In genomic region chr17:19652595-19652994, GRCh38 we compare ENCODE assay signal across 1 cellular context.
TF ChIP-seq lines count a peak whose summit lies in the region.

No MANE protein-coding gene starts in this region.

TF ChIP-seq in HepG2, 621 proteins besides CTCF, POLR2A, EP300 and RAD21 (continued from another document):
- TF ChIP-seq, protein P1, sequence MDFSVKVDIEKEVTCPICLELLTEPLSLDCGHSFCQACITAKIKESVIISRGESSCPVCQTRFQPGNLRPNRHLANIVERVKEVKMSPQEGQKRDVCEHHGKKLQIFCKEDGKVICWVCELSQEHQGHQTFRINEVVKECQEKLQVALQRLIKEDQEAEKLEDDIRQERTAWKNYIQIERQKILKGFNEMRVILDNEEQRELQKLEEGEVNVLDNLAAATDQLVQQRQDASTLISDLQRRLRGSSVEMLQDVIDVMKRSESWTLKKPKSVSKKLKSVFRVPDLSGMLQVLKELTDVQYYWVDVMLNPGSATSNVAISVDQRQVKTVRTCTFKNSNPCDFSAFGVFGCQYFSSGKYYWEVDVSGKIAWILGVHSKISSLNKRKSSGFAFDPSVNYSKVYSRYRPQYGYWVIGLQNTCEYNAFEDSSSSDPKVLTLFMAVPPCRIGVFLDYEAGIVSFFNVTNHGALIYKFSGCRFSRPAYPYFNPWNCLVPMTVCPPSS (IDR thresholded peaks at IDR 0.05): no peak
- TF ChIP-seq ZNF253 (CRISPR knock-in tag; IDR thresholded peaks at IDR 0.05; ENCODE audit: borderline replicate concordance): no peak
- no peak for TF ChIP-seq TCF7 (IDR thresholded peaks at IDR 0.05; ENCODE audit: low read depth)
- TF ChIP-seq TCF12 (IDR thresholded peaks at IDR 0.05): no peak
- no peak for TF ChIP-seq TCF12 (CRISPR knock-in tag; IDR thresholded peaks at IDR 0.05)
- no peak for TF ChIP-seq ZNF7 (CRISPR knock-in tag; IDR thresholded peaks at IDR 0.05)
- no peak for TF ChIP-seq MEF2D (CRISPR knock-in tag; IDR thresholded peaks at IDR 0.05)
- TF ChIP-seq ZNF580 (CRISPR knock-in tag; IDR thresholded peaks at IDR 0.05; ENCODE audit: borderline replicate concordance, low read depth): no peak
- TF ChIP-seq SAP130 (CRISPR knock-in tag; IDR thresholded peaks at IDR 0.05; ENCODE audit: low read depth): no peak
- TF ChIP-seq GATAD2A (CRISPR knock-in tag; IDR thresholded peaks at IDR 0.05): peak; percentile 16; the same call in 1 of the 2 replicates
- TF ChIP-seq NCOR1 (IDR thresholded peaks at IDR 0.05; ENCODE audit: borderline replicate concordance, low read length): no peak
- TF ChIP-seq GFI1 (CRISPR knock-in tag; IDR thresholded peaks at IDR 0.05; ENCODE audit: borderline replicate concordance): no peak
- TF ChIP-seq, protein P2, sequence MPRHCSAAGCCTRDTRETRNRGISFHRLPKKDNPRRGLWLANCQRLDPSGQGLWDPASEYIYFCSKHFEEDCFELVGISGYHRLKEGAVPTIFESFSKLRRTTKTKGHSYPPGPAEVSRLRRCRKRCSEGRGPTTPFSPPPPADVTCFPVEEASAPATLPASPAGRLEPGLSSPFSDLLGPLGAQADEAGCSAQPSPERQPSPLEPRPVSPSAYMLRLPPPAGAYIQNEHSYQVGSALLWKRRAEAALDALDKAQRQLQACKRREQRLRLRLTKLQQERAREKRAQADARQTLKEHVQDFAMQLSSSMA (CRISPR knock-in tag; IDR thresholded peaks at IDR 0.05): no peak
- no peak for TF ChIP-seq PATZ1 (CRISPR knock-in tag; IDR thresholded peaks at IDR 0.05)
- no peak for TF ChIP-seq HNRNPLL (IDR thresholded peaks at IDR 0.05; ENCODE audit: low read depth, low read length, poor library complexity, severe bottlenecking)
- no peak for TF ChIP-seq BORCS8-MEF2B (CRISPR knock-in tag; IDR thresholded peaks at IDR 0.05)
- TF ChIP-seq MXI1 (IDR thresholded peaks at IDR 0.05; ENCODE audit: borderline replicate concordance, low read depth, low read length): no peak
- TF ChIP-seq NFIC (IDR thresholded peaks at IDR 0.05; ENCODE audit: low read length): 0 out of 2 replicates have a peak, but pooled peaks have one; percentile 24
- peak; percentile 25; the same call in 1 of the 2 replicates for TF ChIP-seq CEBPB (IDR thresholded peaks at IDR 0.05; ENCODE audit: borderline replicate concordance, low read depth, low read length)
